ENCODE assay signal across 2 cellular contexts in genomic region chr6:26318459-26319404, GRCh38.
TF ChIP-seq lines count a peak whose summit lies in the region.

No MANE protein-coding gene starts in this region.

TF ChIP-seq in HCT116, 20 proteins besides CTCF, POLR2A, EP300 and RAD21:
- TF ChIP-seq ATF3 (IDR thresholded peaks at IDR 0.05) (peak; percentile 39; the same call in 1 of the 2 replicates), REST (IDR thresholded peaks at IDR 0.05; ENCODE audit: low read depth) (no peak), EZH2 (IDR thresholded peaks at IDR 0.05) (no peak)

TF ChIP-seq in GM12878, 131 proteins besides CTCF, POLR2A, EP300 and RAD21:
- TF ChIP-seq MEF2B (IDR thresholded peaks at IDR 0.05; ENCODE audit: partially characterized antibody, poor library complexity, severe bottlenecking) (no peak), ZBTB11 (CRISPR knock-in tag; IDR thresholded peaks at IDR 0.05) (no peak), CUX1 (IDR thresholded peaks at IDR 0.05; ENCODE audit: insufficient replicate concordance, low read depth, low read length) (no peak), ZSCAN29 (IDR thresholded peaks at IDR 0.05) (no peak), ETV6 (conservative IDR thresholded peaks at IDR 0.05 in 1 of 2, IDR thresholded peaks at IDR 0.05 in 1 of 2; ENCODE audit: borderline replicate concordance in 1 of 2, low read depth in 1 of 2) (no peak), POU2F2 (IDR thresholded peaks at IDR 0.05; ENCODE audit: borderline replicate concordance, low read depth, low read length) (no peak), TCF7 (IDR thresholded peaks at IDR 0.05; ENCODE audit: borderline replicate concordance) (no peak), SP1 (IDR thresholded peaks at IDR 0.05; ENCODE audit: low read depth, low read length) (no peak), E2F4 (IDR thresholded peaks at IDR 0.05; ENCODE audit: low read depth, low read length) (no peak), SREBF2 (IDR thresholded peaks at IDR 0.05; ENCODE audit: low read length) (peak; percentile 73; the same call in 1 of the 2 replicates), ZBTB4 (CRISPR knock-in tag; IDR thresholded peaks at IDR 0.05) (no peak), ZNF24 (IDR thresholded peaks at IDR 0.05) (peak; percentile 89), MAX (IDR thresholded peaks at IDR 0.05; ENCODE audit: low read depth, low read length) (no peak), CBFB (IDR thresholded peaks at IDR 0.05; ENCODE audit: low read depth) (no peak), PAX5 (IDR thresholded peaks at IDR 0.05; ENCODE audit: borderline replicate concordance, low read depth, low read length) (peak; percentile 46; the same call in 1 of the 2 replicates), BCL3 (IDR thresholded peaks at IDR 0.05; ENCODE audit: borderline replicate concordance, insufficient read depth, low read depth, low read length, poor library complexity, severe bottlenecking) (no peak), IRF4 (IDR thresholded peaks at IDR 0.05; ENCODE audit: low read depth, low read length) (no peak), HSF1 (IDR thresholded peaks at IDR 0.05; ENCODE audit: low read depth, low read length) (no peak), NBN (IDR thresholded peaks at IDR 0.05) (no peak), SUPT20H (IDR thresholded peaks at IDR 0.05; ENCODE audit: borderline replicate concordance, control insufficient read depth, low read depth, low read length) (no peak), CREB1 (IDR thresholded peaks at IDR 0.05; ENCODE audit: low read depth) (no peak)
